ENCODE assay signal across 8 cellular contexts in the genomic region with DNA sequence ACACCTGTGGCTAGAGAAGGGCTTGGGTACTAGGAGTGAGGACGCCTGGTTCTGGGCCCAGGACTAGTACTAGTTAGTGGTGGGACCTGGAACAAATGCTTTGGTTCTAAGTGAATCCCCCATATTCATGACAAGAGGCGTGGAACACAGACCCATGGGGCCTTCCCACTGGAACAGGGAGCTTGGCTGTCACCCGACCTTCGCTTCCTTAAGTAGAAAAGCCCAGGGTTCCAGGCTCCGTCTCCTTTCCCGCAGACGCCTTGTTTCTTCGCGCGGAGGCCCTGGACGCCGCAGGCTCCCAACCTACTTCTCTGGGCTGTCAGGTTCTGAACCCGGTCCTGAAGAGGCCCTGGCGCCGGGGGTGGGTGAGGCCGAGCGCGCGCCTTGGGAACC. TPM values are rescaled to one million over a fixed set of nuclear protein-coding genes. Genes with fewer than 3 reads are reported as not detected.
DNase-seq lines count a peak whose midpoint lies in the region; ATAC-seq, FAIRE-seq and TF ChIP-seq lines count a peak whose summit lies in the region.
"Not testable (repeated sequence)": the region's sequence is repeated elsewhere in the genome, so short reads cannot be mapped to it uniquely, and the experiment has no call there.

No MANE protein-coding gene starts in this region.

- in situ Hi-C loops in HepG2 (cut with HindIII; ENCODE audit: extremely low pct_ligation_motif_present, low pct_unique_long_range_greater_than_20kb), result not testable (repeated sequence)

- peak overlapping the region in 6 of 7 donors; percentile 22 to 99 (median 44) for H3K27ac Mint-ChIP-seq in CD4-positive, alpha-beta memory T cell
- peak overlapping the region; percentile 80 for H3K27ac Mint-ChIP-seq in T-helper 1 cell treated with Interleukin-12 subunit alpha and Interleukin-12 subunit beta and Interleukin-4 antibody, amounts not matched to agents 30 μg/mL and 1 μg/mL, for 36 hours
- H3K27ac Mint-ChIP-seq in astrocyte (ENCODE audit: unreplicated experiment), result not testable (repeated sequence)

- not testable (repeated sequence) for H3K36me3 ChIP-seq in CD4-positive, alpha-beta memory T cell (ENCODE audit: insufficient read depth, low read length); HUES64 (ENCODE audit: insufficient read depth, low read length); astrocyte (ENCODE audit: insufficient read depth, low read length); esophagus (ENCODE audit: control insufficient read depth in 2 of 2, insufficient read depth in 2 of 2, low read length in 1 of 2); HepG2 (replicated peaks in 1 of 2; ENCODE audit: control insufficient read depth in 1 of 2, insufficient read depth in 2 of 2, low read length in 2 of 2); parathyroid adenoma (ENCODE audit: control insufficient read depth, insufficient read depth, low read length); tibial nerve

- 18% methylated on average over 9 of the region's 19 CpGs for WGBS in HUES64
- WGBS in esophagus, 2 donors, result 0 to 1% methylated on average over 9 to 17 of the region's 19 CpGs
- 0% methylated on average over 1 of the region's 19 CpGs for WGBS in HepG2 (ENCODE audit: low lambda C conversion rate)
- 0% methylated on average over 4 of the region's 19 CpGs; no CpG with 5 or more reads in 1 of the 2 donors for WGBS in tibial nerve, 2 donors

- H3K4me1 Mint-ChIP-seq in CD4-positive, alpha-beta memory T cell, result peaks cover 27 to 58% (median 39%) of the 10 kb centered on the region in 4 donors
- H3K4me1 Mint-ChIP-seq in T-helper 1 cell treated with Interleukin-12 subunit alpha and Interleukin-12 subunit beta and Interleukin-4 antibody, amounts not matched to agents 30 μg/mL and 1 μg/mL, for 36 hours (ENCODE audit: low read depth), result peaks cover 46% of the 10 kb centered on the region
- H3K4me1 Mint-ChIP-seq in astrocyte (ENCODE audit: low read depth, unreplicated experiment), result not testable (repeated sequence)

- not testable (repeated sequence) for H4K20me1 ChIP-seq in astrocyte (ENCODE audit: insufficient read depth, low read length); HepG2 (ENCODE audit: insufficient read depth, low read length)

- intact Hi-C loops in CD4-positive, alpha-beta memory T cell (cut with micrococcal nuclease), result loop anchor here (1.0 to 2.0 kb wide), 2 partner anchors 55 to 215 kb away; partner anchors contain the start of gene BPHL
- intact Hi-C loops in HepG2 (cut with micrococcal nuclease; ENCODE audit: unreplicated experiment), result loop anchor here (10.0 kb wide), 1 partner anchor 51 kb away; the partner anchor contains the start of gene BPHL

- not testable (repeated sequence) for H3K36me3 Mint-ChIP-seq in CD4-positive, alpha-beta memory T cell; T-helper 1 cell treated with Interleukin-12 subunit alpha and Interleukin-12 subunit beta and Interleukin-4 antibody, amounts not matched to agents 30 μg/mL and 1 μg/mL, for 36 hours (ENCODE audit: low read depth); astrocyte (ENCODE audit: low read depth, unreplicated experiment)

- DNase-seq in CD4-positive, alpha-beta memory T cell; astrocyte (ENCODE audit: low read depth); HepG2 (ENCODE audit: low spot score); tibial nerve (ENCODE audit: low spot score in 2 of 2): not testable (repeated sequence)

- not testable (repeated sequence) for TF ChIP-seq POLR2A in HepG2 (IDR thresholded peaks at IDR 0.05; ENCODE audit: insufficient read depth in 1 of 2, low read depth in 2 of 2, low read length in 2 of 2); tibial nerve (IDR thresholded peaks at IDR 0.05)

- CTCF ChIA-PET in CD4-positive, alpha-beta memory T cell (lab: Charles Lee; ENCODE audit: partially characterized antibody), result interaction anchor here (0.8 to 1.2 kb wide), 12 partner anchors 10 to 669 kb away, joined by 3 to 20 read pairs (median 4); partner anchors contain the start of gene NQO2
- CTCF ChIA-PET in HepG2 (lab: Yijun Ruan, JAX; ENCODE audit: low intra/inter-chr PET ratio, low total read pairs), result not testable (repeated sequence)

- peak overlapping the region; percentile 62 to 100 (median 92) for H3K4me3 Mint-ChIP-seq in CD4-positive, alpha-beta memory T cell
- H3K4me3 Mint-ChIP-seq in T-helper 1 cell treated with Interleukin-12 subunit alpha and Interleukin-12 subunit beta and Interleukin-4 antibody, amounts not matched to agents 30 μg/mL and 1 μg/mL, for 36 hours, result peak overlapping the region; percentile 75
- H3K4me3 Mint-ChIP-seq in astrocyte (ENCODE audit: unreplicated experiment), result peak overlapping the region; percentile 88

- not testable (repeated sequence) for H3K9me3 ChIP-seq in CD4-positive, alpha-beta memory T cell (ENCODE audit: control insufficient read depth in 1 of 2, low read length in 2 of 2); HUES64 (ENCODE audit: insufficient read depth, low read depth, low read length); astrocyte (ENCODE audit: insufficient read depth, low read depth, low read length); esophagus (ENCODE audit: control insufficient read depth in 2 of 2, insufficient read depth in 1 of 2, low read depth in 1 of 2, low read length in 1 of 2); HepG2 (ENCODE audit: low read length); parathyroid adenoma (ENCODE audit: control insufficient read depth, low read length); tibial nerve

- TF ChIP-seq EP300 in HepG2 (IDR thresholded peaks at IDR 0.05; ENCODE audit: low read depth in 2 of 2, low read length in 2 of 2); HepG2 (CRISPR knock-in tag; IDR thresholded peaks at IDR 0.05; ENCODE audit: borderline replicate concordance); tibial nerve (IDR thresholded peaks at IDR 0.05): not testable (repeated sequence)

- H3K9ac ChIP-seq in HUES64 (ENCODE audit: low read depth, low read length); parathyroid adenoma: not testable (repeated sequence)
- H3K9ac ChIP-seq in astrocyte (ENCODE audit: low read length) (peak overlapping the region; percentile 76), HepG2 (ENCODE audit: insufficient read depth, low read depth, low read length) (peak overlapping the region; percentile 80)

- not testable (repeated sequence) for TF ChIP-seq RAD21 in HepG2 (CRISPR knock-in tag; IDR thresholded peaks at IDR 0.05)

- H3K27me3 ChIP-seq in CD4-positive, alpha-beta memory T cell (ENCODE audit: insufficient read depth, low read length); HUES64 (ENCODE audit: insufficient read depth, low read length); astrocyte (ENCODE audit: insufficient read depth, low read length); esophagus (ENCODE audit: control insufficient read depth in 1 of 2, insufficient read depth in 2 of 2, low read length in 2 of 2); HepG2 (ENCODE audit: control insufficient read depth in 1 of 2, insufficient read depth in 2 of 2, low read length in 2 of 2); parathyroid adenoma (ENCODE audit: control insufficient read depth, insufficient read depth, low read length); tibial nerve: not testable (repeated sequence)

- ATAC-seq in HepG2, result not testable (repeated sequence)

- not testable (repeated sequence) for H3K9me3 Mint-ChIP-seq in CD4-positive, alpha-beta memory T cell; T-helper 1 cell treated with Interleukin-12 subunit alpha and Interleukin-12 subunit beta and Interleukin-4 antibody, amounts not matched to agents 30 μg/mL and 1 μg/mL, for 36 hours; astrocyte (ENCODE audit: unreplicated experiment)

- peak overlapping the region; percentile 81 for H2AFZ ChIP-seq in astrocyte (ENCODE audit: low read depth, low read length)
- not testable (repeated sequence) for H2AFZ ChIP-seq in HepG2 (ENCODE audit: low read length)
- peak overlapping the region; percentile 77 for H2AFZ ChIP-seq in parathyroid adenoma

- FAIRE-seq in astrocyte (lab: Jason Lieb, UNC); HepG2 (lab: Jason Lieb, UNC): not testable (repeated sequence)

- H3K27me3 Mint-ChIP-seq in CD4-positive, alpha-beta memory T cell; T-helper 1 cell treated with Interleukin-12 subunit alpha and Interleukin-12 subunit beta and Interleukin-4 antibody, amounts not matched to agents 30 μg/mL and 1 μg/mL, for 36 hours (ENCODE audit: low read depth); astrocyte (ENCODE audit: low read depth, unreplicated experiment): not testable (repeated sequence)

- H3K4me1 ChIP-seq in CD4-positive, alpha-beta memory T cell (ENCODE audit: insufficient read depth, low read length), result peaks cover 37% of the 10 kb centered on the region
- H3K4me1 ChIP-seq in HUES64 (ENCODE audit: insufficient read depth, low read length); astrocyte (ENCODE audit: insufficient read depth, low read length); esophagus (ENCODE audit: control insufficient read depth in 2 of 2, insufficient read depth in 2 of 2, low read length in 1 of 2); parathyroid adenoma: not testable (repeated sequence)
- H3K4me1 ChIP-seq in HepG2 (ENCODE audit: insufficient read depth, low read length) (peaks cover 29% of the 10 kb centered on the region), tibial nerve (peaks cover 0 to 29% (median 12%) of the 10 kb centered on the region in 4 donors)

- peak overlapping the region; percentile 73 for H3K27ac ChIP-seq in CD4-positive, alpha-beta memory T cell (ENCODE audit: low read depth, low read length)
- H3K27ac ChIP-seq in HUES64 (ENCODE audit: low read depth, low read length); astrocyte (ENCODE audit: low read depth, low read length); HepG2 (ENCODE audit: extremely low read length, insufficient read depth, low read length): not testable (repeated sequence)
- peak overlapping the region; percentile 96 to 98 for H3K27ac ChIP-seq in esophagus (ENCODE audit: low read depth in 2 of 2, low read length in 1 of 2)
- H3K27ac ChIP-seq in parathyroid adenoma, result peak overlapping the region; percentile 71
- peak overlapping the region; percentile 75 to 95 (median 92) for H3K27ac ChIP-seq in tibial nerve

- H3K4me3 ChIP-seq in CD4-positive, alpha-beta memory T cell (ENCODE audit: low read length in 2 of 2), result peak overlapping the region in 1 of 2 donors; percentile 66
- H3K4me3 ChIP-seq in HUES64 (ENCODE audit: low read length) (peak overlapping the region; percentile 80), astrocyte (ENCODE audit: insufficient read depth, low read depth, low read length) (peak overlapping the region; percentile 66), esophagus (ENCODE audit: low read depth in 1 of 2, low read length in 2 of 2) (peak overlapping the region; percentile 89 to 93), HepG2 (replicated peaks in 1 of 3; ENCODE audit: insufficient read depth in 1 of 3, low read depth in 2 of 3, low read length in 3 of 3) (peak overlapping the region; percentile 73 to 95 (median 93); a peak in 5 of 6 replicates), parathyroid adenoma (ENCODE audit: low read depth, low read length) (peak overlapping the region; percentile 78), tibial nerve (peak overlapping the region; percentile 67 to 91 (median 75))

- H3K4me2 ChIP-seq in astrocyte (ENCODE audit: low read length), result peak overlapping the region; percentile 88
- H3K4me2 ChIP-seq in HepG2 (ENCODE audit: low read depth, low read length), result peak overlapping the region; percentile 67
- peak overlapping the region; percentile 94 for H3K4me2 ChIP-seq in parathyroid adenoma (ENCODE audit: low read length)

- POLR2A ChIA-PET in CD4-positive, alpha-beta memory T cell (lab: Charles Lee; ENCODE audit: partially characterized antibody), result interaction anchor here (0.6 to 1.6 kb wide), 22 partner anchors 10 to 958 kb away, joined by 3 to 48 read pairs (median 4); partner anchors contain the start of genes NQO2, SERPINB1, TUBB2A and WRNIP1
- POLR2A ChIA-PET in HepG2 (lab: Yijun Ruan, JAX), result interaction anchor here (0.6 to 1.4 kb wide), 31 partner anchors 9 to 1072 kb away, joined by 3 to 34 read pairs (median 4); partner anchors contain the start of genes BPHL, ECI2, NQO2 and SERPINB1

- not testable (repeated sequence) for BruUV-seq in HepG2 (replicated peaks; lab: Mats Ljungman, UMichigan)

- H3K79me2 ChIP-seq in astrocyte (ENCODE audit: insufficient read depth, low read length); parathyroid adenoma: not testable (repeated sequence)
- peaks cover 17% of the 10 kb centered on the region for H3K79me2 ChIP-seq in HepG2 (ENCODE audit: insufficient read depth, low read length)

- TF ChIP-seq CTCF in astrocyte (IDR thresholded peaks at IDR 0.05; ENCODE audit: insufficient read depth, low read depth, low read length); HepG2 (CRISPR knock-in tag; IDR thresholded peaks at IDR 0.05); parathyroid adenoma (IDR thresholded peaks at IDR 0.05); tibial nerve (IDR thresholded peaks at IDR 0.05): not testable (repeated sequence)

RNA-seq across cellular contexts. Expression of gene RIPK1, which starts 5.0 kb away (rescaled TPM):
- total RNA-seq in CD4-positive, alpha-beta memory T cell, result 10 to 100 TPM; 38.7 to 39.0 TPM
- 10 to 100 TPM; 13.1 to 31.0 TPM for polyA plus RNA-seq in CD4-positive, alpha-beta memory T cell
- 18.5 TPM for polyA plus RNA-seq in HUES64 (2013, experiment 1 of 2)
- 16.9 TPM for polyA plus RNA-seq in HUES64 (2013, experiment 2 of 2)
- total RNA-seq in astrocyte (21.9 and 23.4 TPM in 2 replicates), HepG2 (2016; rRNA removed; fragmentation: Illumina TruSeq; extraction: Trizol) (10.3 and 15.0 TPM in 2 replicates), tibial nerve (10 to 100 TPM; 20.1 to 22.6 (median 21.2) TPM)
- polyA plus RNA-seq in esophagus (10 to 100 TPM; 11.1 to 13.3 TPM), HepG2 (2011; rRNA removed) (9.0 and 10.7 TPM in 2 replicates)
- total RNA-seq in HepG2 (2016; cell fraction: cytosol; rRNA removed; fragmentation: Illumina TruSeq; extraction: Trizol; ENCODE audit: low read depth), result 4.5 and 4.9 TPM in 2 replicates
- 10.6 and 13.6 TPM in 2 replicates for total RNA-seq in HepG2 (2016; cell fraction: insoluble cytoplasmic fraction; rRNA removed; fragmentation: Illumina TruSeq; extraction: Trizol)
- 5.4 and 6.4 TPM in 2 replicates for total RNA-seq in HepG2 (2016; cell fraction: membrane; rRNA removed; fragmentation: Illumina TruSeq; extraction: Trizol)
- total RNA-seq in HepG2 (2016; cell fraction: nucleus; rRNA removed; fragmentation: Illumina TruSeq; extraction: Trizol), result 7.4 and 9.7 TPM in 2 replicates
- polyA plus RNA-seq in HepG2 (2011; cell fraction: cytosol; rRNA removed), result 6.2 and 9.2 TPM in 2 replicates
- 9.5 and 13.1 TPM in 2 replicates for polyA plus RNA-seq in HepG2 (2011; cell fraction: nucleus; rRNA removed)
- 7.6 and 10.8 TPM in 2 replicates for polyA plus RNA-seq in HepG2 (2012)
- polyA plus RNA-seq in HepG2 (2016; cell fraction: cytosol; fragmentation: Illumina TruSeq; extraction: Trizol; ENCODE audit: low read depth), result 0.89 and 0.95 TPM in 2 replicates
- 11.8 and 12.1 TPM in 2 replicates for polyA plus RNA-seq in HepG2 (2016; cell fraction: insoluble cytoplasmic fraction; fragmentation: Illumina TruSeq; extraction: Trizol; ENCODE audit: low read depth)
- 2.3 and 2.7 TPM in 2 replicates for polyA plus RNA-seq in HepG2 (2016; cell fraction: membrane; fragmentation: Illumina TruSeq; extraction: Trizol; ENCODE audit: low read depth)
- polyA plus RNA-seq in HepG2 (2016; cell fraction: nucleus; fragmentation: Illumina TruSeq; extraction: Trizol; ENCODE audit: insufficient read depth, low read depth), result 19.4 and 21.2 TPM in 2 replicates
- polyA minus RNA-seq in HepG2 (2011; rRNA and poly(A)+ RNA removed; ENCODE audit: low replicate concordance), result 5.4 and 9.3 TPM in 2 replicates
- polyA minus RNA-seq in HepG2 (2011; cell fraction: cytosol; rRNA and poly(A)+ RNA removed), result 5.8 and 8.9 TPM in 2 replicates
- polyA minus RNA-seq in HepG2 (2011; cell fraction: nucleus; rRNA and poly(A)+ RNA removed), result 8.9 and 13.7 TPM in 2 replicates

RNA-seq across cellular contexts. Expression of gene BPHL, which starts 55.2 kb away (rescaled TPM):
- total RNA-seq in CD4-positive, alpha-beta memory T cell, result 10 to 100 TPM; 11.9 to 13.7 TPM
- 1 to 10 TPM; 8.1 to 8.4 TPM for polyA plus RNA-seq in CD4-positive, alpha-beta memory T cell
- 24.4 TPM for polyA plus RNA-seq in HUES64 (2013, experiment 1 of 2)
- polyA plus RNA-seq in HUES64 (2013, experiment 2 of 2), result 25.0 TPM
- total RNA-seq in astrocyte (22.7 and 23.1 TPM in 2 replicates), HepG2 (2016; rRNA removed; fragmentation: Illumina TruSeq; extraction: Trizol) (39.5 and 48.6 TPM in 2 replicates), tibial nerve (10 to 100 TPM in 3 of 4 donors, 1 to 10 TPM in 1; 6.7 to 21.6 (median 12.6) TPM)
- polyA plus RNA-seq in esophagus (10 to 100 TPM; 12.5 to 13.2 TPM), HepG2 (2011; rRNA removed) (35.6 and 37.8 TPM in 2 replicates)
- 13.0 and 14.5 TPM in 2 replicates for total RNA-seq in HepG2 (2016; cell fraction: cytosol; rRNA removed; fragmentation: Illumina TruSeq; extraction: Trizol; ENCODE audit: low read depth)
- total RNA-seq in HepG2 (2016; cell fraction: insoluble cytoplasmic fraction; rRNA removed; fragmentation: Illumina TruSeq; extraction: Trizol), result 42.3 and 49.9 TPM in 2 replicates
- total RNA-seq in HepG2 (2016; cell fraction: membrane; rRNA removed; fragmentation: Illumina TruSeq; extraction: Trizol), result 29.2 and 32.0 TPM in 2 replicates
- total RNA-seq in HepG2 (2016; cell fraction: nucleus; rRNA removed; fragmentation: Illumina TruSeq; extraction: Trizol), result 25.4 and 25.5 TPM in 2 replicates
- 25.0 and 32.1 TPM in 2 replicates for polyA plus RNA-seq in HepG2 (2011; cell fraction: cytosol; rRNA removed)
- polyA plus RNA-seq in HepG2 (2011; cell fraction: nucleus; rRNA removed), result 31.4 and 44.9 TPM in 2 replicates
- polyA plus RNA-seq in HepG2 (2012), result 33.2 and 56.4 TPM in 2 replicates
- polyA plus RNA-seq in HepG2 (2016; cell fraction: cytosol; fragmentation: Illumina TruSeq; extraction: Trizol; ENCODE audit: low read depth), result 12.2 and 18.6 TPM in 2 replicates
- polyA plus RNA-seq in HepG2 (2016; cell fraction: insoluble cytoplasmic fraction; fragmentation: Illumina TruSeq; extraction: Trizol; ENCODE audit: low read depth), result 57.7 and 60.4 TPM in 2 replicates
- polyA plus RNA-seq in HepG2 (2016; cell fraction: membrane; fragmentation: Illumina TruSeq; extraction: Trizol; ENCODE audit: low read depth), result 24.1 and 29.1 TPM in 2 replicates
- 40.4 and 41.8 TPM in 2 replicates for polyA plus RNA-seq in HepG2 (2016; cell fraction: nucleus; fragmentation: Illumina TruSeq; extraction: Trizol; ENCODE audit: insufficient read depth, low read depth)
- polyA minus RNA-seq in HepG2 (2011; rRNA and poly(A)+ RNA removed; ENCODE audit: low replicate concordance), result 7.2 and 21.2 TPM in 2 replicates
- polyA minus RNA-seq in HepG2 (2011; cell fraction: cytosol; rRNA and poly(A)+ RNA removed), result 12.7 and 16.3 TPM in 2 replicates
- 34.6 and 42.1 TPM in 2 replicates for polyA minus RNA-seq in HepG2 (2011; cell fraction: nucleus; rRNA and poly(A)+ RNA removed)
